ENCODE assay signal across 8 cellular contexts in the genomic region with DNA sequence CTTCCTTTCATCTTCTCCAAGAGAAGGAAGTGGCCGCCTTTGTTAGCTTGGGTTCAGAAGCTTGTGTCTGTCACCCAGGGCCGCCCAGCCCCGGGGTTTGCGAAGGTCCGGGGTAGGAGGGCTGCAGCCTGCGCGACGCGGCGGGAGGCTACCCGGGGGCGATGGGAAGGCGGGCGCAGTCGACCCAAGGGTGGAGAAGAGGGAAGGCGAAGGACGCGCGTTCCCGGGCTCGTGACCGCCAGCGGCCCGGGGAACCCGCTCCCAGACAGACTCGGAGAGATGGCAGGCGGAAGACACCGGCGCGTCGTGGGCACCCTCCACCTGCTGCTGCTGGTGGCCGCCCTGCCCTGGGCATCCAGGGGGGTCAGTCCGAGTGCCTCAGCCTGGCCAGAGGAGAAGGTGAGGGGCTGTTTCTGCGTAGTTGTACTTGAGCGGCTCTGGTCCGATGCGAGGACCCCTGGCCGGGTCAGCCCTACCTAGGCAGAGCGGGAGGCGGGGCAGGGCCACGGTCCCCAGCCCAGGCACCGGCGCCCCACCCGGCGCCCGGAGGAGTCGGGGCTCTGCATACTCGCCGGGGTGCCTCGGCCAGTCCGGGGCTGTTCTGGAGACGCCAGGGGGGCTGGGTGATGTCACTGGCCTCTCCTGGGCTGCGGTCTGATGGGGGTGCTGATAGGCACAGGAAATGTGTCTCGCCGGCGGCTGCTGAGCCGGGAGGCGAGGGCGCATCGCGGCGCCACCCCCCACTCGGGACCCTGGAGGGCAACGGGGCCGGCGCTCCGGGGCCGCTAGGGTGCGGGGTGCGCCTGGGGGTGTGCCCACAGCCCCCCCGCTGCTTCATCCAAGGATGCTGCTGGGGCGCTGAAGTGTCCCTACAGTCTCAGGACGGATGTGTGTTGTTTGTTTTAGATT. TPM values are rescaled to one million over a fixed set of nuclear protein-coding genes. Genes with fewer than 3 reads are reported as not detected.
DNase-seq lines count a peak whose midpoint lies in the region; ATAC-seq, FAIRE-seq and TF ChIP-seq lines count a peak whose summit lies in the region.

A gene (plus strand): TSS at position 178 of the 909 bp plus-strand sequence. CDS start 102 bp downstream, at position 280.

- H3K27ac ChIP-seq in ascending aorta (peak within 1 kb of the TSS in 1 of 2 donors; percentile 18), skeletal muscle tissue (ENCODE audit: low read depth, low read length) (no peak within 1 kb of the TSS)

- FAIRE-seq in urothelium cell line (lab: Jason Lieb, UNC): no peak

- no peaks in the 10 kb centered on the region for H3K9me3 ChIP-seq in ascending aorta
- no peaks in the 10 kb centered on the region for H3K9me3 ChIP-seq in skeletal muscle tissue (ENCODE audit: control insufficient read depth in 3 of 3, low read length in 3 of 3)

- H3K27me3 ChIP-seq in ascending aorta: no peaks in the 10 kb centered on the region
- no peaks in the 10 kb centered on the region for H3K27me3 ChIP-seq in skeletal muscle tissue (ENCODE audit: control insufficient read depth in 3 of 3, insufficient read depth in 3 of 3, low read length in 3 of 3)

- peak; percentile 38 for DNase-seq in DMS153 (lab: John Stamatoyannopoulos, UW)
- DNase-seq in T follicular helper cell (ENCODE audit: low read depth): peak; percentile 40
- DNase-seq in ascending aorta (ENCODE audit: low spot score in 2 of 2): peak in 1 of 2 donors; percentile 80
- no peak for DNase-seq in urothelium cell line (ENCODE audit: low spot score)
- DNase-seq in NCI-H2107 treated with DMSO at 0.1 percent for 48 hours (lab: John Stamatoyannopoulos, UW; ENCODE audit: unreplicated experiment): no peak

- H3K36me3 ChIP-seq in ascending aorta (no peaks in the 10 kb centered on the region), skeletal muscle tissue (ENCODE audit: control insufficient read depth in 3 of 3, insufficient read depth in 3 of 3, low read length in 3 of 3) (no peaks in the 10 kb centered on the region)

- H3K4me1 ChIP-seq in ascending aorta (peaks cover 3 to 4% of the 10 kb centered on the region in 2 donors), skeletal muscle tissue (ENCODE audit: control insufficient read depth in 3 of 3, insufficient read depth in 3 of 3, low read length in 3 of 3) (peaks cover 7 to 15% (median 8%) of the 10 kb centered on the region in 3 donors)

- H3K4me3 ChIP-seq in ascending aorta: peak within 1 kb of the TSS; percentile 70 to 71
- peak within 1 kb of the TSS; percentile 63 for H3K4me3 ChIP-seq in iPS-11a (ENCODE audit: low read depth, low read length)
- H3K4me3 ChIP-seq in skeletal muscle tissue (ENCODE audit: low read length in 3 of 3): peak within 1 kb of the TSS; percentile 70 to 79 (median 70)

- ATAC-seq in HG02678 (IDR thresholded peaks at IDR 0.05; ENCODE audit: unreplicated experiment): peak; percentile 57

- H3K9ac ChIP-seq in skeletal muscle tissue (ENCODE audit: low read depth in 1 of 3, low read length in 3 of 3): peak within 1 kb of the TSS; percentile 57 to 81 (median 63)

- intact Hi-C loops in ascending aorta (cut with DNase I): no loop called here

- no peak for TF ChIP-seq CTCF in ascending aorta (IDR thresholded peaks at IDR 0.05)

RNA-seq across cellular contexts. Expression of the gene that starts here (rescaled TPM):
- total RNA-seq in ascending aorta: 1.8 TPM
- 5.2 TPM for total RNA-seq in skeletal muscle tissue

Comparison
In these comparisons a context has a peak if more than half of its experiments do, and no peak if none do; other contexts are left out.
1. DNase-seq: peak in DMS153 (single experiment) and T follicular helper cell (single experiment); none in urothelium cell line (single experiment) and NCI-H2107 treated with DMSO at 0.1 percent for 48 hours (single experiment).
2. Peak in every context shown above with its lines, with median percentiles within 50 percentile points of each other: H3K4me3 ChIP-seq.